Comparison of ENCODE assay signal across 10 cellular contexts in genomic region chr2:97748397-97748796, GRCh38. TPM values are rescaled to one million over a fixed set of nuclear protein-coding genes. Genes with fewer than 3 reads are reported as not detected.
DNase-seq lines count a peak whose midpoint lies in the region; ATAC-seq, FAIRE-seq and TF ChIP-seq lines count a peak whose summit lies in the region.
"Had no signal": no experiment of that assay in that cellular context is flagged by ENCODE, and none has a peak within 500 bp of the region (broad histone marks: within the 10 kb centered on the region; RNA-seq: fewer than 3 reads in every experiment).

No MANE protein-coding gene starts in this region.

- DNase-seq in CD8-positive, alpha-beta memory T cell = peak; percentile 51 to 80 (median 61)
- DNase-seq in K562 (ENCODE audit: extremely low read depth in 1 of 4, low spot score in 3 of 4) (peak; percentile 67 to 84 (median 77)), naive B cell (peak; percentile 34), putamen (ENCODE audit: low spot score) (no peak), NCI-H2196 (lab: John Stamatoyannopoulos, UW; ENCODE audit: unreplicated experiment) (no peak)

- CTCF ChIA-PET in CD8-positive, alpha-beta memory T cell (lab: Charles Lee) = interaction anchor here (0.6 to 14.9 kb wide), 11 partner anchors 8 to 86 kb away, joined by 3 to 301 read pairs (median 4); partner anchors contain the start of gene ZAP70
- CTCF ChIA-PET in K562 (lab: Yijun Ruan, JAX; ENCODE audit: low intra/inter-chr PET ratio) = interaction anchor here (0.8 to 3.1 kb wide), 4 partner anchors 48 to 158 kb away, joined by 3 to 17 read pairs (median 9); no protein-coding TSS in a partner anchor

- no peak for TF ChIP-seq POLR2A in K562 (conservative IDR thresholded peaks at IDR 0.05)

- H3K9me1 ChIP-seq in K562 (ENCODE audit: control insufficient read depth, insufficient read depth, low read length) = no peaks in the 10 kb centered on the region

- TF ChIP-seq RAD21 in K562 (CRISPR knock-in tag; conservative IDR thresholded peaks at IDR 0.05 in 1 of 2, IDR thresholded peaks at IDR 0.05 in 1 of 2) = peak; percentile 70 to 88

- peak; percentile 83 to 86 (median 85) for TF ChIP-seq CTCF in K562 (IDR thresholded peaks at IDR 0.05 in 2 of 3, conservative IDR thresholded peaks at IDR 0.05 in 1 of 3; ENCODE audit: insufficient read depth in 2 of 3, low read depth in 1 of 3, low read length in 3 of 3)

- peaks cover 0 to 8% (median 3%) of the 10 kb centered on the region in 3 donors for H3K36me3 Mint-ChIP-seq in CD8-positive, alpha-beta memory T cell
- peaks cover 21% of the 10 kb centered on the region for H3K36me3 Mint-ChIP-seq in T-helper 1 cell treated with Interleukin-12 subunit alpha and Interleukin-12 subunit beta and Interleukin-4 antibody, amounts not matched to agents 30 μg/mL and 1 μg/mL, for 36 hours (ENCODE audit: low read depth)
- H3K36me3 Mint-ChIP-seq in naive B cell = peaks cover 13 to 22% of the 10 kb centered on the region in 2 donors

- H3K4me3 Mint-ChIP-seq in CD8-positive, alpha-beta memory T cell = peak overlapping the region in 6 of 7 donors; percentile 1 to 61 (median 39)
- H3K4me3 Mint-ChIP-seq in T-helper 1 cell treated with Interleukin-12 subunit alpha and Interleukin-12 subunit beta and Interleukin-4 antibody, amounts not matched to agents 30 μg/mL and 1 μg/mL, for 36 hours = no peak overlapping the region
- peak overlapping the region in 7 of 8 donors; percentile 61 to 88 (median 73) for H3K4me3 Mint-ChIP-seq in naive B cell

- intact Hi-C loops in K562 (cut with micrococcal nuclease) = loop anchor here (1.0 to 10.0 kb wide), 4 partner anchors 38 to 636 kb away; no protein-coding TSS in a partner anchor

- in situ Hi-C loops in K562 (cut with MboI) = no loop called here

- no peak overlapping the region for H3K4me3 ChIP-seq in CD8-positive, alpha-beta memory T cell (ENCODE audit: low read length)
- H3K4me3 ChIP-seq in K562 = no peak overlapping the region

- ATAC-seq in HG03354 (IDR thresholded peaks at IDR 0.05; ENCODE audit: poor library complexity, severe bottlenecking, unreplicated experiment) (peak; percentile 61), K562 (peak; percentile 97), naive B cell (ENCODE audit: low read depth in 2 of 2) (peak; percentile 69 to 73), HG03108 (IDR thresholded peaks at IDR 0.05; ENCODE audit: unreplicated experiment) (no peak)

- no peaks in the 10 kb centered on the region for H3K9me3 ChIP-seq in CD8-positive, alpha-beta memory T cell (ENCODE audit: low read length)
- no peaks in the 10 kb centered on the region for H3K9me3 ChIP-seq in K562 (replicated peaks; ENCODE audit: control insufficient read depth, insufficient read depth, low read depth, low read length)

- no peak overlapping the region for H3K9ac ChIP-seq in K562 (ENCODE audit: insufficient read depth in 1 of 2, low read depth in 2 of 2, low read length in 2 of 2)
- H3K9ac ChIP-seq: KMS-11 had no signal

- peaks cover 45 to 53% (median 51%) of the 10 kb centered on the region in 3 donors for H3K4me1 Mint-ChIP-seq in CD8-positive, alpha-beta memory T cell
- H3K4me1 Mint-ChIP-seq in T-helper 1 cell treated with Interleukin-12 subunit alpha and Interleukin-12 subunit beta and Interleukin-4 antibody, amounts not matched to agents 30 μg/mL and 1 μg/mL, for 36 hours (ENCODE audit: low read depth) = peaks cover 35% of the 10 kb centered on the region
- peaks cover 30 to 40% (median 37%) of the 10 kb centered on the region in 3 donors for H3K4me1 Mint-ChIP-seq in naive B cell

- no peaks in the 10 kb centered on the region for H3K27me3 Mint-ChIP-seq in CD8-positive, alpha-beta memory T cell
- no peaks in the 10 kb centered on the region for H3K27me3 Mint-ChIP-seq in T-helper 1 cell treated with Interleukin-12 subunit alpha and Interleukin-12 subunit beta and Interleukin-4 antibody, amounts not matched to agents 30 μg/mL and 1 μg/mL, for 36 hours (ENCODE audit: low read depth)
- no peaks in the 10 kb centered on the region for H3K27me3 Mint-ChIP-seq in naive B cell

- BruUV-seq in K562 (replicated peaks; lab: Mats Ljungman, UMichigan) = no TSS peak

- H2AFZ ChIP-seq in K562 (ENCODE audit: low read depth, low read length) = peak overlapping the region; percentile 78

- peak; percentile 71 for FAIRE-seq in K562 (lab: Jason Lieb, UNC)

- H3K4me2 ChIP-seq in K562 (ENCODE audit: insufficient read depth, low read length) = peak overlapping the region; percentile 54
- H3K4me2 ChIP-seq: KMS-11 had no signal

- POLR2A ChIA-PET in CD8-positive, alpha-beta memory T cell (lab: Charles Lee) = interaction anchor here (0.7 to 1.5 kb wide), 4 partner anchors 39 to 50 kb away, joined by 3 to 6 read pairs (median 4); no protein-coding TSS in a partner anchor
- POLR2A ChIA-PET in K562 (lab: Yijun Ruan, JAX) = no interaction called here

- peaks cover 49% of the 10 kb centered on the region for H3K4me1 ChIP-seq in CD8-positive, alpha-beta memory T cell (ENCODE audit: insufficient read depth, low read length)
- H3K4me1 ChIP-seq in K562 (replicated peaks in 1 of 2; ENCODE audit: control insufficient read depth in 2 of 2, insufficient read depth in 2 of 2, low read length in 2 of 2) = peaks cover 3 to 9% of the 10 kb centered on the region in 2 experiments; a peak in 4 of 5 replicates

- no peaks in the 10 kb centered on the region for H3K79me2 ChIP-seq in K562 (ENCODE audit: control insufficient read depth, insufficient read depth, low read length)

- TF ChIP-seq EP300 in K562 (IDR thresholded peaks at IDR 0.05; ENCODE audit: low read length) = no peak

- no peaks in the 10 kb centered on the region for H4K20me1 ChIP-seq in K562 (replicated peaks; ENCODE audit: control insufficient read depth, insufficient read depth, low read length)

- H3K27ac ChIP-seq in CD8-positive, alpha-beta memory T cell (ENCODE audit: low read depth, low read length) = no peak overlapping the region
- peak overlapping the region; percentile 41; the same call in 1 of the 3 replicates for H3K27ac ChIP-seq in K562 (ENCODE audit: extremely low read depth, low read depth, low read length)
- H3K27ac ChIP-seq: KMS-11 had no signal

- peak overlapping the region in 7 of 8 donors; percentile 7 to 89 (median 73) for H3K27ac Mint-ChIP-seq in CD8-positive, alpha-beta memory T cell
- peak overlapping the region; percentile 63 for H3K27ac Mint-ChIP-seq in T-helper 1 cell treated with Interleukin-12 subunit alpha and Interleukin-12 subunit beta and Interleukin-4 antibody, amounts not matched to agents 30 μg/mL and 1 μg/mL, for 36 hours
- H3K27ac Mint-ChIP-seq in naive B cell = peak overlapping the region; percentile 81 to 99 (median 94)

- no peaks in the 10 kb centered on the region for H3K36me3 ChIP-seq in CD8-positive, alpha-beta memory T cell (ENCODE audit: insufficient read depth, low read length)
- H3K36me3 ChIP-seq in K562 (ENCODE audit: control insufficient read depth, insufficient read depth, low read length) = no peaks in the 10 kb centered on the region

- H3K27me3 ChIP-seq in CD8-positive, alpha-beta memory T cell (ENCODE audit: insufficient read depth, low read length, poor library complexity, severe bottlenecking) = no peaks in the 10 kb centered on the region
- H3K27me3 ChIP-seq in K562 (ENCODE audit: control insufficient read depth in 2 of 2, insufficient read depth in 2 of 2, low read length in 2 of 2) = no peaks in the 10 kb centered on the region

- H3K9me3 Mint-ChIP-seq in CD8-positive, alpha-beta memory T cell = no peaks in the 10 kb centered on the region
- no peaks in the 10 kb centered on the region for H3K9me3 Mint-ChIP-seq in T-helper 1 cell treated with Interleukin-12 subunit alpha and Interleukin-12 subunit beta and Interleukin-4 antibody, amounts not matched to agents 30 μg/mL and 1 μg/mL, for 36 hours
- peaks cover 0 to 4% (median 0%) of the 10 kb centered on the region in 7 donors for H3K9me3 Mint-ChIP-seq in naive B cell

- WGBS in K562 (ENCODE audit: insufficient coverage, low coverage, missing lambda C conversion rate) = 14% methylated on average over 10 of the region's 10 CpGs

TF ChIP-seq in K562, 482 proteins besides CTCF, POLR2A, EP300 and RAD21 (continues in another document):
- TF ChIP-seq JUN (IDR thresholded peaks at IDR 0.05; ENCODE audit: borderline replicate concordance, low read depth, low read length) (no peak), JUN (CRISPR knock-in tag; IDR thresholded peaks at IDR 0.05; ENCODE audit: borderline replicate concordance) (no peak)

RNA-seq across cellular contexts. Expression of gene ZAP70, which starts 35.0 kb away (rescaled TPM):
- total RNA-seq in CD8-positive, alpha-beta memory T cell = 100 to 1,000 TPM; 180 to 197 TPM
- polyA plus RNA-seq in CD8-positive, alpha-beta memory T cell = 184 TPM
- total RNA-seq in K562 (2011; cell fraction: chromatin; rRNA removed; ENCODE audit: low replicate concordance) = 0.58 and 3.1 TPM in 2 replicates
- 1.8 and 2.0 TPM in 2 replicates for total RNA-seq in K562 (2011; cell fraction: nucleolus; rRNA removed)
- 0.81 and 1.7 TPM in 2 replicates for total RNA-seq in K562 (2011; cell fraction: nucleoplasm; rRNA removed)
- total RNA-seq in K562 (2014; rRNA removed) (0.41 and 0.49 TPM in 2 replicates), K562 (2014; rRNA removed; fragmentation: Illumina TruSeq; extraction: Trizol) (0.07 TPM in 1 of 2 replicates, not detected in the other), K562 (2015; rRNA removed; fragmentation: Illumina TruSeq; extraction: Trizol) (0.18 and 0.19 TPM in 2 replicates), K562 (2021) (0.80 and 0.98 TPM in 2 replicates)
- polyA plus RNA-seq in K562 (2011; rRNA removed) (0.35 and 0.39 TPM in 2 replicates), K562 (2014; fragmentation: Illumina TruSeq; extraction: Trizol) (0.21 and 0.22 TPM in 2 replicates), K562 (2014; fragmentation: Nextera tagmentation; extraction: Ambion mirVana) (under 1 TPM in 1 of 2 experiments, not detected in 1; 0.06 TPM), K562 (2014; rRNA removed) (0.20 and 0.76 TPM in 2 replicates), naive B cell (ENCODE audit: low read depth in 6 of 6) (1 to 10 TPM; 1.6 to 3.6 (median 2.6) TPM)
- 0.18 and 0.63 TPM in 2 replicates for polyA plus RNA-seq in K562 (2011; cell fraction: cytosol; rRNA removed)
- 2.9 and 5.1 TPM in 2 replicates for polyA plus RNA-seq in K562 (2011; cell fraction: nucleus; rRNA removed)
- 0.76 and 3.9 TPM in 2 replicates for polyA plus RNA-seq in K562 (2012)
- polyA minus RNA-seq in K562 (2011; rRNA and poly(A)+ RNA removed) = 0.15 and 0.46 TPM in 2 replicates
- not detected in 2 replicates for polyA minus RNA-seq in K562 (2011; cell fraction: cytosol; rRNA and poly(A)+ RNA removed)
- polyA minus RNA-seq in K562 (2011; cell fraction: nucleus; rRNA and poly(A)+ RNA removed) = 0.81 TPM in 1 of 2 replicates, not detected in the other
- total RNA-seq: pulmonary artery endothelial cell had no signal

Comparison
In these comparisons a context has a peak if more than half of its experiments do, and no peak if none do; other contexts are left out.
1. DNase-seq: peak in CD8-positive, alpha-beta memory T cell (5 of 5), K562 (4 of 4) and naive B cell (single experiment); none in putamen (single experiment) and NCI-H2196 (single experiment).
2. RNA of gene ZAP70, which starts 35.0 kb away (polyA plus RNA-seq): 184 TPM in CD8-positive, alpha-beta memory T cell (single experiment); 1.6 to 3.6 TPM in naive B cell and 0.06 to 5.1 TPM in K562; every median in the first group is over 10 times any median in the second.
3. Peak in every context shown above with its lines, with median percentiles within 50 percentile points of each other: H3K27ac Mint-ChIP-seq.